ENCODE assay signal across 1 cellular context in genomic region chr7:47591089-47591654, GRCh38.
TF ChIP-seq lines count a peak whose summit lies in the region.

No MANE protein-coding gene starts in this region.

TF ChIP-seq in IMR-90, 13 proteins besides CTCF, POLR2A, EP300 and RAD21:
- no peak for TF ChIP-seq BHLHE40 (IDR thresholded peaks at IDR 0.05; ENCODE audit: low read depth, low read length)
TF ChIP-seq in IMR-90: peak in this region for 0.
